In the genomic region with DNA sequence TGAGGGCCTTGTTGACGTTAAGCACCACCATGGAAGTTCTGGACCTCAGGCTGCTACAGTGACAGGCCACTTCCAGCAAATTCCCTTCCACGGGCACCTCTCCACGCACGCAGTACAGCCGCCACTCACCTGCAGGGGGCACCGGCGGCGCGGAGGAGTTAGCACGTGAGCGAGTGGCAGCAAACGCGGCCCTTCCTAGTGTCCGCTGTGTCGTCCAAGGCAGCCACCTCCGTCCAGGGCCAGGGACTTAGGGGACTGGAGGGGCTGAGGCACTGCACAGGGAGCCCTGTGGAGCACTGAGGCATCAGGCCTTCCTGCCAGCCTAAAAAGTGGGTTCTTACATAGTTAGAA, we compare ENCODE assay signal across 10 cellular contexts.
A peak's percentile ranks its signal among the peaks of the same experiment; 100 is the strongest.
DNase-seq lines count a peak whose midpoint lies in the region; ATAC-seq and TF ChIP-seq lines count a peak whose summit lies in the region.
"Had no signal": no experiment of that assay in that cellular context is flagged by ENCODE, and none has a peak within 500 bp of the region (broad histone marks: within the 10 kb centered on the region; RNA-seq: fewer than 3 reads in every experiment).

No MANE protein-coding gene starts in this region.

- H3K9me3 Mint-ChIP-seq in mesothelial cell of epicardium, result no peaks in the 10 kb centered on the region
- no peaks in the 10 kb centered on the region for H3K9me3 Mint-ChIP-seq in activated naive CD4-positive, alpha-beta T cell treated with anti-CD3 and anti-CD28 coated beads for 36 hours

- CTCF ChIA-PET in BJ (lab: Yijun Ruan, JAX), result interaction anchor here (1.2 to 1.7 kb wide), 3 partner anchors 12 to 84 kb away, joined by 3 to 7 read pairs (median 3); no protein-coding TSS in a partner anchor
- CTCF ChIA-PET in HEK293T (lab: Yijun Ruan, JAX), result interaction anchor here (0.6 to 1.2 kb wide), 2 partner anchors 9 to 26 kb away, joined by 3 to 4 read pairs; no protein-coding TSS in a partner anchor
- CTCF ChIA-PET in activated naive CD4-positive, alpha-beta T cell treated with anti-CD3 and anti-CD28 coated beads for 36 hours (lab: Charles Lee), result interaction anchor here (1.2 to 2.4 kb wide), 2 partner anchors 24 to 42 kb away, joined by 4 to 6 read pairs; no protein-coding TSS in a partner anchor

- H3K36me3 ChIP-seq in BJ (ENCODE audit: control insufficient read depth, insufficient read depth, low read length), result peaks cover 3% of the 10 kb centered on the region

- H3K4me3 ChIP-seq in BJ (ENCODE audit: low read depth, low read length), result no peak overlapping the region
- H3K4me3 ChIP-seq in cardiac fibroblast (replicated peaks in 1 of 2; ENCODE audit: low read depth in 2 of 2, low read length in 2 of 2), result no peak overlapping the region
- H3K4me3 ChIP-seq: lung, SJSA1 had no signal

- peak overlapping the region; percentile 65 for H3K27ac Mint-ChIP-seq in mesothelial cell of epicardium
- H3K27ac Mint-ChIP-seq in activated naive CD4-positive, alpha-beta T cell treated with anti-CD3 and anti-CD28 coated beads for 36 hours, result no peak overlapping the region

- no peaks in the 10 kb centered on the region for H3K27me3 Mint-ChIP-seq in mesothelial cell of epicardium (ENCODE audit: low read depth)
- no peaks in the 10 kb centered on the region for H3K27me3 Mint-ChIP-seq in activated naive CD4-positive, alpha-beta T cell treated with anti-CD3 and anti-CD28 coated beads for 36 hours (ENCODE audit: low read depth)

- H3K4me3 Mint-ChIP-seq in mesothelial cell of epicardium, result no peak overlapping the region
- H3K4me3 Mint-ChIP-seq in activated naive CD4-positive, alpha-beta T cell treated with anti-CD3 and anti-CD28 coated beads for 36 hours, result no peak overlapping the region

- peaks cover 27% of the 10 kb centered on the region for H3K4me1 Mint-ChIP-seq in mesothelial cell of epicardium
- no peaks in the 10 kb centered on the region for H3K4me1 Mint-ChIP-seq in activated naive CD4-positive, alpha-beta T cell treated with anti-CD3 and anti-CD28 coated beads for 36 hours (ENCODE audit: low read depth)

- intact Hi-C loops in activated naive CD4-positive, alpha-beta T cell treated with anti-CD3 and anti-CD28 coated beads for 36 hours (cut with micrococcal nuclease), result loop anchor here (2.0 kb wide), 1 partner anchor 26 kb away; no protein-coding TSS in a partner anchor

- no peak for DNase-seq in BJ (ENCODE audit: low read depth)
- peak; percentile 31 for DNase-seq in HEK293T (ENCODE audit: extremely low spot score)
- no peak for DNase-seq in cardiac fibroblast (ENCODE audit: low read depth in 2 of 2)
- DNase-seq in mesothelial cell of epicardium (ENCODE audit: low spot score in 2 of 2, unreplicated experiment in 2 of 2), result no peak
- no peak for DNase-seq in activated naive CD4-positive, alpha-beta T cell treated with anti-CD3 and anti-CD28 coated beads for 36 hours
- no peak for DNase-seq in germinal center (ENCODE audit: low spot score)
- DNase-seq in NCI-H1694 treated with DMSO at 0.1 percent for 48 hours (lab: John Stamatoyannopoulos, UW), result no peak

- H3K27me3 ChIP-seq in BJ (ENCODE audit: control insufficient read depth, insufficient read depth, low read length), result no peaks in the 10 kb centered on the region
- H3K27me3 ChIP-seq: SJSA1 had no signal

- no peak for ATAC-seq in HG03439 (IDR thresholded peaks at IDR 0.05; ENCODE audit: unreplicated experiment)

- peaks cover 68% of the 10 kb centered on the region for H3K36me3 Mint-ChIP-seq in mesothelial cell of epicardium
- peaks cover 35% of the 10 kb centered on the region for H3K36me3 Mint-ChIP-seq in activated naive CD4-positive, alpha-beta T cell treated with anti-CD3 and anti-CD28 coated beads for 36 hours (ENCODE audit: low read depth)

- POLR2A ChIA-PET in BJ (lab: Charles Lee), result no interaction called here
- POLR2A ChIA-PET in HEK293T (lab: Yijun Ruan, JAX), result no interaction called here

- TF ChIP-seq CTCF in BJ (IDR thresholded peaks at IDR 0.05; ENCODE audit: insufficient read depth, low read depth, low read length), result peak; percentile 44
- TF ChIP-seq CTCF in cardiac fibroblast (IDR thresholded peaks at IDR 0.05; ENCODE audit: low read depth, low read length), result peak; percentile 32
- TF ChIP-seq CTCF in mesothelial cell of epicardium (IDR thresholded peaks at IDR 0.05; ENCODE audit: unreplicated experiment), result peak; percentile 27

TF ChIP-seq in HEK293T, 16 proteins besides CTCF, POLR2A, EP300 and RAD21:
- TF ChIP-seq BHLHE40 (IDR thresholded peaks at IDR 0.05; ENCODE audit: borderline replicate concordance) (no peak), SUZ12 (IDR thresholded peaks at IDR 0.05) (no peak), ZNF384 (IDR thresholded peaks at IDR 0.05) (no peak)
TF ChIP-seq in HEK293T: peak in this region for 0.
